22 cellular contexts compared by ENCODE assay signal in genomic region chr9:120368799-120369198, GRCh38.
A peak's percentile ranks its signal among the peaks of the same experiment; 100 is the strongest.
DNase-seq lines count a peak whose midpoint lies in the region; ATAC-seq, FAIRE-seq and TF ChIP-seq lines count a peak whose summit lies in the region.
"Had no signal": no experiment of that assay in that cellular context is flagged by ENCODE, and none has a peak within 500 bp of the region (broad histone marks: within the 10 kb centered on the region; RNA-seq: fewer than 3 reads in every experiment).

No MANE protein-coding gene starts in this region.

- no peak overlapping the region for H3K27ac ChIP-seq in H1 (ENCODE audit: low read depth, low read length)

- FAIRE-seq in H1 (lab: Jason Lieb, UNC), result no peak
- FAIRE-seq: A204.1, G401.6, GM18507, HTR-8/SVneo had no signal

- H4K5ac ChIP-seq in H1 (ENCODE audit: insufficient read length, low read depth, low read length), result no peak overlapping the region

- no peak for TF ChIP-seq RAD21 in H1 (IDR thresholded peaks at IDR 0.05 in 1 of 2, conservative IDR thresholded peaks at IDR 0.05 in 1 of 2; ENCODE audit: low read depth in 2 of 2, low read length in 2 of 2)

- TF ChIP-seq POLR2A in H1 (IDR thresholded peaks at IDR 0.05; ENCODE audit: control extremely low read depth in 1 of 2, low read depth in 2 of 2, low read length in 2 of 2), result no peak

- no peak for ATAC-seq in activated naive CD4-positive, alpha-beta T cell treated with anti-CD3 and anti-CD28 coated beads, Interleukin-2, amount 50 U/mL, for 72 hours
- ATAC-seq in GM21737 (IDR thresholded peaks at IDR 0.05; ENCODE audit: unreplicated experiment), result no peak
- no peak for ATAC-seq in stimulated activated effector memory CD8-positive, alpha-beta T cell treated with anti-CD3 and anti-CD28 coated beads, Interleukin-12 subunit alpha, Interleukin-12 subunit beta, amount 100 ng/mL, for 72 hours
- ATAC-seq: HCT116 had no signal

- H2BK120ac ChIP-seq in H1 (replicated peaks; ENCODE audit: low read depth, low read length), result no peak overlapping the region

- peak; percentile 15 for DNase-seq in activated naive CD4-positive, alpha-beta T cell treated with anti-CD3 and anti-CD28 coated beads for 36 hours
- no peak for DNase-seq in activated naive CD4-positive, alpha-beta T cell treated with anti-CD3 and anti-CD28 coated beads, Interleukin-2, amount 50 U/mL, for 72 hours (ENCODE audit: low spot score in 2 of 2)
- DNase-seq in NAMALWA (ENCODE audit: low spot score) (peak; percentile 48), H1 (ENCODE audit: low read depth in 1 of 2, low spot score in 2 of 2) (no peak), mesenteric fat pad (ENCODE audit: low spot score) (peak; percentile 12), NCI-H748 treated with DMSO at 0.1 percent for 48 hours (lab: John Stamatoyannopoulos, UW) (no peak)
- DNase-seq in stimulated activated effector memory CD8-positive, alpha-beta T cell treated with anti-CD3 and anti-CD28 coated beads, Interleukin-12 subunit alpha, Interleukin-12 subunit beta, amount 100 ng/mL, for 72 hours (ENCODE audit: low spot score in 2 of 2), result no peak
- DNase-seq: GOT3, NCI-H1092 treated with DMSO at 0.1 percent for 48 hours, NCI-H146, NCI-H2029, NCI-H345, NCI-H524, Right ventricle myocardium superior had no signal

- intact Hi-C loops in activated naive CD4-positive, alpha-beta T cell treated with anti-CD3 and anti-CD28 coated beads for 36 hours (cut with micrococcal nuclease), result no loop called here

- H2BK12ac ChIP-seq in H1 (ENCODE audit: low read depth, low read length), result no peak overlapping the region

- no peaks in the 10 kb centered on the region for H4K20me1 ChIP-seq in H1 (replicated peaks in 1 of 2; ENCODE audit: control insufficient read depth in 1 of 2, insufficient read depth in 2 of 2, low read length in 2 of 2)

- no peaks in the 10 kb centered on the region for H3K36me3 ChIP-seq in H1 (ENCODE audit: control insufficient read depth in 2 of 4, insufficient read depth in 4 of 4, low read length in 3 of 4)

- no peak overlapping the region for H3K4ac ChIP-seq in H1 (replicated peaks; ENCODE audit: insufficient read length, low read depth, low read length)

- H3K27me3 ChIP-seq in H1 (replicated peaks in 1 of 4; ENCODE audit: control insufficient read depth in 3 of 4, extremely low read depth in 1 of 4, insufficient read depth in 3 of 4, low read length in 3 of 4), result no peaks in the 10 kb centered on the region

- no peak overlapping the region for H3K27ac Mint-ChIP-seq in activated naive CD4-positive, alpha-beta T cell treated with anti-CD3 and anti-CD28 coated beads for 36 hours
- H3K27ac Mint-ChIP-seq in activated naive CD4-positive, alpha-beta T cell treated with anti-CD3 and anti-CD28 coated beads, Interleukin-2, amount 50 U/mL, for 72 hours, result no peak overlapping the region
- no peak overlapping the region for H3K27ac Mint-ChIP-seq in stimulated activated effector memory CD8-positive, alpha-beta T cell treated with anti-CD3 and anti-CD28 coated beads, Interleukin-12 subunit alpha, Interleukin-12 subunit beta, amount 100 ng/mL, for 72 hours
- H3K27ac Mint-ChIP-seq: CD14-positive monocyte, IgD-negative memory B cell had no signal

- no peak overlapping the region for H2AK5ac ChIP-seq in H1 (ENCODE audit: low read depth, low read length)

- TF ChIP-seq CTCF in H1 (IDR thresholded peaks at IDR 0.05; ENCODE audit: control extremely low read depth in 1 of 3, insufficient read depth in 1 of 3, low read depth in 1 of 3, low read length in 3 of 3), result no peak

- 92% methylated on average over 1 of the region's 1 CpG; no CpG with 5 or more reads in 1 of the 2 experiments for WGBS in H1 (ENCODE audit: extremely low coverage in 1 of 2, insufficient coverage in 1 of 2, insufficient read length in 1 of 2, insufficient replicate concordance in 2 of 2, low coverage in 1 of 2, low lambda C conversion rate in 2 of 2, missing lambda C conversion rate in 1 of 2), 2 experiments

- H3K4me1 Mint-ChIP-seq in activated naive CD4-positive, alpha-beta T cell treated with anti-CD3 and anti-CD28 coated beads for 36 hours (ENCODE audit: low read depth), result no peaks in the 10 kb centered on the region
- H3K4me1 Mint-ChIP-seq in stimulated activated effector memory CD8-positive, alpha-beta T cell treated with anti-CD3 and anti-CD28 coated beads, Interleukin-12 subunit alpha, Interleukin-12 subunit beta, amount 100 ng/mL, for 72 hours, result no peaks in the 10 kb centered on the region
- H3K4me1 Mint-ChIP-seq: CD14-positive monocyte had no signal

- no peak overlapping the region for H3K4me2 ChIP-seq in H1 (ENCODE audit: insufficient read depth in 1 of 2, low read depth in 2 of 2, low read length in 2 of 2)

- TF ChIP-seq EP300 in H1 (IDR thresholded peaks at IDR 0.05; ENCODE audit: borderline replicate concordance in 1 of 2, low read depth in 2 of 2, low read length in 2 of 2), result no peak

- H3K4me1 ChIP-seq in H1 (replicated peaks in 1 of 4; ENCODE audit: control insufficient read depth in 3 of 4, insufficient read depth in 4 of 4, low read length in 3 of 4), result peaks cover 0 to 9% (median 0%) of the 10 kb centered on the region in 4 experiments; a peak in 1 of 7 replicates

- H3K9me3 Mint-ChIP-seq in activated naive CD4-positive, alpha-beta T cell treated with anti-CD3 and anti-CD28 coated beads for 36 hours, result peaks cover 4% of the 10 kb centered on the region
- H3K9me3 Mint-ChIP-seq in activated naive CD4-positive, alpha-beta T cell treated with anti-CD3 and anti-CD28 coated beads, Interleukin-2, amount 50 U/mL, for 72 hours, result peaks cover 4 to 8% of the 10 kb centered on the region in 2 donors
- peaks cover 3% of the 10 kb centered on the region for H3K9me3 Mint-ChIP-seq in stimulated activated effector memory CD8-positive, alpha-beta T cell treated with anti-CD3 and anti-CD28 coated beads, Interleukin-12 subunit alpha, Interleukin-12 subunit beta, amount 100 ng/mL, for 72 hours

- no peak overlapping the region for H2BK20ac ChIP-seq in H1 (ENCODE audit: low read length)

- H3K18ac ChIP-seq in H1 (ENCODE audit: extremely low read depth, low read length), result no peak overlapping the region

- no peak overlapping the region for H4K91ac ChIP-seq in H1 (replicated peaks; ENCODE audit: insufficient read length, low read length)

- no peak overlapping the region for H3K9ac ChIP-seq in H1 (replicated peaks in 1 of 4; ENCODE audit: extremely low read depth in 1 of 4, low read depth in 3 of 4, low read length in 3 of 4)

- no peak overlapping the region for H2BK5ac ChIP-seq in H1 (ENCODE audit: low read depth, low read length)

- H3K9me3 ChIP-seq in H1 (ENCODE audit: insufficient read depth in 2 of 2, low read depth in 1 of 2, low read length in 1 of 2), result no peaks in the 10 kb centered on the region

- H4K8ac ChIP-seq in H1 (ENCODE audit: extremely low read depth, insufficient read depth, low read length), result no peak overlapping the region

- H3K27me3 Mint-ChIP-seq in activated naive CD4-positive, alpha-beta T cell treated with anti-CD3 and anti-CD28 coated beads for 36 hours (ENCODE audit: low read depth), result peaks cover 2% of the 10 kb centered on the region
- H3K27me3 Mint-ChIP-seq: IgD-negative memory B cell had no signal

- no peak overlapping the region for H3K4me3 Mint-ChIP-seq in activated naive CD4-positive, alpha-beta T cell treated with anti-CD3 and anti-CD28 coated beads for 36 hours
- no peak overlapping the region for H3K4me3 Mint-ChIP-seq in stimulated activated effector memory CD8-positive, alpha-beta T cell treated with anti-CD3 and anti-CD28 coated beads, Interleukin-12 subunit alpha, Interleukin-12 subunit beta, amount 100 ng/mL, for 72 hours
- H3K4me3 Mint-ChIP-seq: CD14-positive monocyte had no signal

- H3K23ac ChIP-seq in H1 (ENCODE audit: insufficient read length), result no peak overlapping the region

- H2AFZ ChIP-seq in H1 (ENCODE audit: low read length), result no peak overlapping the region

- H3K79me1 ChIP-seq in H1 (ENCODE audit: low read depth, low read length), result no peaks in the 10 kb centered on the region

- no peaks in the 10 kb centered on the region for H3K23me2 ChIP-seq in H1 (ENCODE audit: low read depth, low read length)

- no peak overlapping the region for H3K4me3 ChIP-seq in H1 (ENCODE audit: extremely low read depth in 1 of 4, insufficient read depth in 2 of 4, low read depth in 3 of 4, low read length in 4 of 4)

- POLR2A ChIA-PET in H1 (lab: Charles Lee; ENCODE audit: partially characterized antibody), result no interaction called here

- CTCF ChIA-PET in activated naive CD4-positive, alpha-beta T cell treated with anti-CD3 and anti-CD28 coated beads for 36 hours (lab: Charles Lee), result no interaction called here
- CTCF ChIA-PET in H1 (lab: Charles Lee; ENCODE audit: partially characterized antibody), result interaction anchor here (0.9 kb wide), 1 partner anchor 14 kb away, joined by 3 read pairs; no protein-coding TSS in a partner anchor

- H2BK15ac ChIP-seq in H1 (ENCODE audit: low read length), result no peak overlapping the region

- H3K36me3 Mint-ChIP-seq in activated naive CD4-positive, alpha-beta T cell treated with anti-CD3 and anti-CD28 coated beads for 36 hours (ENCODE audit: low read depth), result peaks cover 2% of the 10 kb centered on the region
- no peaks in the 10 kb centered on the region for H3K36me3 Mint-ChIP-seq in activated naive CD4-positive, alpha-beta T cell treated with anti-CD3 and anti-CD28 coated beads, Interleukin-2, amount 50 U/mL, for 72 hours
- no peaks in the 10 kb centered on the region for H3K36me3 Mint-ChIP-seq in stimulated activated effector memory CD8-positive, alpha-beta T cell treated with anti-CD3 and anti-CD28 coated beads, Interleukin-12 subunit alpha, Interleukin-12 subunit beta, amount 100 ng/mL, for 72 hours
- H3K36me3 Mint-ChIP-seq: CD14-positive monocyte had no signal

- no peak overlapping the region for H3K14ac ChIP-seq in H1 (ENCODE audit: insufficient read length)

- H3K56ac ChIP-seq in H1 (replicated peaks; ENCODE audit: insufficient read length, low read depth, low read length), result no peak overlapping the region

- no peaks in the 10 kb centered on the region for H3K79me2 ChIP-seq in H1 (ENCODE audit: control insufficient read depth in 1 of 2, insufficient read depth in 2 of 2, low read length in 2 of 2)

TF ChIP-seq in H1, 55 proteins besides CTCF, POLR2A, EP300 and RAD21:
- TF ChIP-seq, protein P1, sequence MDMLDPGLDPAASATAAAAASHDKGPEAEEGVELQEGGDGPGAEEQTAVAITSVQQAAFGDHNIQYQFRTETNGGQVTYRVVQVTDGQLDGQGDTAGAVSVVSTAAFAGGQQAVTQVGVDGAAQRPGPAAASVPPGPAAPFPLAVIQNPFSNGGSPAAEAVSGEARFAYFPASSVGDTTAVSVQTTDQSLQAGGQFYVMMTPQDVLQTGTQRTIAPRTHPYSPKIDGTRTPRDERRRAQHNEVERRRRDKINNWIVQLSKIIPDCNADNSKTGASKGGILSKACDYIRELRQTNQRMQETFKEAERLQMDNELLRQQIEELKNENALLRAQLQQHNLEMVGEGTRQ (IDR thresholded peaks at IDR 0.05; ENCODE audit: low read length), result peak; percentile 22; the same call in 1 of the 2 replicates
- TF ChIP-seq SRF (IDR thresholded peaks at IDR 0.05; ENCODE audit: low read depth, low read length), result no peak

Comparison
In these comparisons a context has a peak if more than half of its experiments do, and no peak if none do; other contexts are left out.
1. DNase-seq: peak in activated naive CD4-positive, alpha-beta T cell treated with anti-CD3 and anti-CD28 coated beads for 36 hours (single experiment), NAMALWA (single experiment) and mesenteric fat pad (single experiment); none in activated naive CD4-positive, alpha-beta T cell treated with anti-CD3 and anti-CD28 coated beads, Interleukin-2, amount 50 U/mL, for 72 hours (0 of 2), H1 (0 of 2), NCI-H748 treated with DMSO at 0.1 percent for 48 hours (single experiment) and stimulated activated effector memory CD8-positive, alpha-beta T cell treated with anti-CD3 and anti-CD28 coated beads, Interleukin-12 subunit alpha, Interleukin-12 subunit beta, amount 100 ng/mL, for 72 hours (0 of 2).